Comparison of ENCODE assay signal across 19 cellular contexts in the genomic region with DNA sequence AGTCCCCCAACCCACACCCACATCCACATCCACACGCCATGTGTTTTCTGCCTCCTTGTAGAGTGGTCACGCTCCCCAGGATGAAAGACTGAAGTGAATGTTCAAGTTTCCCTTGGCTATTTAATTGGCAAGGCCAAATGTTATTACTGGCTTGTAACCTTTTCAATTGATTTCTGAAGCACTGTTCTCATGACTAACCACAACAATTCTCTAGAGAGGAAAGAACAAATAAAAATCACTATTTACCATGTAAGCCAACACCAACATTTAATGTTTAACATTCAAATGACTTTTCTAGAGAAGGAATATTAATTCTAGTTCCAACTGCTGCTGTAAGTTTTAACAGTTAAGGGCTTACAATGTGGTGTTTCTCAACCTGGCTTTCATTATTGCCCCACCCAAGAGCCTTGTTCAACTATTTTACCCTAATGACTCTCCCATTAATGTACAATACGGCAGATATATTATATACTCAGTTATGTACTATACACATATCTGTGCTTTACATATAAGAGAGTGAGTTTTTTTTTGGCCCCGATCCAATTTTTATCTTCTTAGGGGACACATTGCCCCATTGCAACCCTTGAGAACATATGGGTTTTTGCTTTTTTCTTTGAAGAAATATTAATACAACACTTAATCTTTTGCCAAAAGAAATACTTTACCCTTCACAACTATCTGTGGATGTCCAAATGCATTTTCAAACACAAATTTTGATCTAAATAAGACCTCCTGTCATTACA. TPM values are rescaled to one million over a fixed set of nuclear protein-coding genes. Genes with fewer than 3 reads are reported as not detected.
A peak's percentile ranks its signal among the peaks of the same experiment; 100 is the strongest.
DNase-seq lines count a peak whose midpoint lies in the region; ATAC-seq, FAIRE-seq and TF ChIP-seq lines count a peak whose summit lies in the region.
"Had no signal": no experiment of that assay in that cellular context is flagged by ENCODE, and none has a peak within 500 bp of the region (broad histone marks: within the 10 kb centered on the region; RNA-seq: fewer than 3 reads in every experiment).

No MANE protein-coding gene starts in this region.

- H3K9me3 ChIP-seq in neutrophil, result no peaks in the 10 kb centered on the region
- H3K9me3 ChIP-seq: mucosa of descending colon, transverse colon had no signal

- no peak for ATAC-seq in HG02763 (IDR thresholded peaks at IDR 0.05; ENCODE audit: unreplicated experiment)
- ATAC-seq: mucosa of descending colon had no signal

- H3K4me3 ChIP-seq in bronchial epithelial cell (ENCODE audit: low read depth, low read length), result no peak overlapping the region
- H3K4me3 ChIP-seq in neutrophil (ENCODE audit: low read depth in 1 of 2, low read length in 1 of 2), result no peak overlapping the region
- H3K4me3 ChIP-seq: mucosa of descending colon, SK-N-MC, skin epidermis, transverse colon had no signal

- H3K36me3 ChIP-seq in bronchial epithelial cell (ENCODE audit: control insufficient read depth, insufficient read depth, low read length) (no peaks in the 10 kb centered on the region), neutrophil (peaks cover 68% of the 10 kb centered on the region)

- H3K27ac ChIP-seq in neutrophil, result peak overlapping the region; percentile 20
- H3K27ac ChIP-seq: C4-2B, KMS-11, SK-N-MC, skin epidermis, transverse colon had no signal

- no peak for FAIRE-seq in bronchial epithelial cell (lab: Jason Lieb, UNC)

- no peak for TF ChIP-seq CTCF in bronchial epithelial cell (IDR thresholded peaks at IDR 0.05; ENCODE audit: insufficient read depth, low read length, severe bottlenecking)
- no peak for TF ChIP-seq CTCF in neutrophil (IDR thresholded peaks at IDR 0.05)

- peak; percentile 50 for DNase-seq in DMS153 (lab: John Stamatoyannopoulos, UW)
- DNase-seq in DMS153 treated with DMSO at 0.1 percent for 48 hours (lab: John Stamatoyannopoulos, UW; ENCODE audit: unreplicated experiment), result no peak
- peak; percentile 68 for DNase-seq in NCI-H2029 (lab: John Stamatoyannopoulos, UW)
- DNase-seq in bronchial epithelial cell (ENCODE audit: low read depth), result peak; percentile 10
- no peak for DNase-seq in COLO829 (ENCODE audit: low spot score)
- DNase-seq in dedifferentiated amniotic fluid mesenchymal stem cell (ENCODE audit: extremely low spot score), result no peak
- DNase-seq: activated CD8-positive, alpha-beta memory T cell treated with anti-CD3 and anti-CD28 coated beads, Interleukin-2, amount 50 U/mL, for 48 hours; activated naive CD4-positive, alpha-beta T cell treated with anti-CD3 and anti-CD28 coated beads, Interleukin-2, amount 10 ng/mL, durations not matched to agents 7 days and 5 days; mucosa of descending colon; NCI-H1105; NCI-H446 treated with DMSO at 0.1 percent for 48 hours; nucleus accumbens; transverse colon had no signal

- H3K4me1 ChIP-seq in neutrophil (ENCODE audit: control insufficient read depth in 1 of 2, insufficient read depth in 1 of 2, low read depth in 1 of 2, low read length in 1 of 2), result peaks cover 0 to 10% of the 10 kb centered on the region in 2 experiments

- H3K27me3 ChIP-seq in bronchial epithelial cell (ENCODE audit: control insufficient read depth, insufficient read depth, low read length) (no peaks in the 10 kb centered on the region), neutrophil (no peaks in the 10 kb centered on the region)
- H3K27me3 ChIP-seq: transverse colon had no signal

RNA-seq across cellular contexts. Expression of a gene that starts 46.5 kb away (rescaled TPM):
- 122 and 178 TPM in 2 replicates for total RNA-seq in bronchial epithelial cell

Comparison
In these comparisons a context has a peak if more than half of its experiments do, and no peak if none do; other contexts are left out.
1. DNase-seq: peak in DMS153 (single experiment), NCI-H2029 (single experiment) and bronchial epithelial cell (single experiment); none in DMS153 treated with DMSO at 0.1 percent for 48 hours (single experiment), COLO829 (single experiment) and dedifferentiated amniotic fluid mesenchymal stem cell (single experiment).